10 cellular contexts compared by ENCODE assay signal in the genomic region with DNA sequence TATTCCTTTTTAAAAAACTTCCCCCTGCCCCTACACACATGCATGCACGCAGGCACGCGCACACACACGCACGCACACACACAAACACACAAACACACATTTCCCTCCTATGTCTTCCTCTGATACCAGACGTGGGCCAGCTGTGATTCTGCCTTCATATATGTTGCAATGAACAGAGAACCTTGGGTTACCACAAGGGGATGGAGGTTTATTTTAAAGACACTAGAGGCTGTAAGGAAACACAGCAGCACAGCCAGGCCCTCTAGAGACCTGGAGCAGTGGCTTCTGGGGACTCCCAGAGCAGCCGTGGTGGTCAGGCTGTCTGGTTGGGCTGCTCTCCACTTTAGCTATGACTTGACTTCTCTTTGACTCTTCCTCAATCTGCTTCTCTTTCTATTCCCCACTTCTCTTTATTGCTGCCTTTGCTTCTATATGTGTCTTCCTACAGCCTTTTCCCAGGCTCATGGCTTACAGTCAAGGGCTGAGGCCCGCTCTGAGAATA. TPM values are rescaled to one million over a fixed set of nuclear protein-coding genes. Genes with fewer than 3 reads are reported as not detected.
DNase-seq lines count a peak whose midpoint lies in the region; ATAC-seq and TF ChIP-seq lines count a peak whose summit lies in the region.
"Had no signal": no experiment of that assay in that cellular context is flagged by ENCODE, and none has a peak within 500 bp of the region (broad histone marks: within the 10 kb centered on the region; RNA-seq: fewer than 3 reads in every experiment).

No MANE protein-coding gene starts in this region.

- ATAC-seq in heart left ventricle (peak in 3 of 4 donors; percentile 67 to 78 (median 77)), HG03066 (IDR thresholded peaks at IDR 0.05; ENCODE audit: low read depth, unreplicated experiment) (peak; percentile 39), T-helper 17 cell (peak; percentile 14), HG03097 (IDR thresholded peaks at IDR 0.05; ENCODE audit: low FRiP score, unreplicated experiment) (no peak)
- peak; percentile 89 to 94 for ATAC-seq in stimulated activated naive B cell treated with anti-CD40 and anti-IgM and Interleukin-4, amounts not matched to agents 10 μg/mL and 1 μg/mL and 100 μg/mL, for 72 hours (replicated peaks)

- WGBS in heart left ventricle, 4 donors: 77 to 88% (median 86%) methylated on average over 8 of the region's 8 CpGs

- peaks cover 0 to 12% (median 0%) of the 10 kb centered on the region in 12 donors for H3K4me1 ChIP-seq in heart left ventricle
- no peaks in the 10 kb centered on the region for H3K4me1 ChIP-seq in left ventricle myocardium inferior
- H3K4me1 ChIP-seq in vagina: no peaks in the 10 kb centered on the region

- H3K27me3 ChIP-seq in heart left ventricle (no peaks in the 10 kb centered on the region), left ventricle myocardium inferior (ENCODE audit: low read depth) (no peaks in the 10 kb centered on the region), vagina (no peaks in the 10 kb centered on the region)

- TF ChIP-seq POLR2A in heart left ventricle (IDR thresholded peaks at IDR 0.05) (no peak), vagina (IDR thresholded peaks at IDR 0.05) (no peak)

- TF ChIP-seq CTCF in heart left ventricle (IDR thresholded peaks at IDR 0.05): no peak
- no peak for TF ChIP-seq CTCF in left ventricle myocardium inferior (IDR thresholded peaks at IDR 0.05; ENCODE audit: borderline replicate concordance)
- TF ChIP-seq CTCF in vagina (IDR thresholded peaks at IDR 0.05): no peak

- H3K9me3 ChIP-seq in heart left ventricle (peaks cover 0 to 7% (median 0%) of the 10 kb centered on the region in 12 donors), left ventricle myocardium inferior (replicated peaks) (no peaks in the 10 kb centered on the region), T-helper 17 cell (ENCODE audit: control insufficient read depth, low read length, poor library complexity, severe bottlenecking) (no peaks in the 10 kb centered on the region), vagina (no peaks in the 10 kb centered on the region)

- H3K4me3 ChIP-seq in heart left ventricle (no peak overlapping the region), left ventricle myocardium inferior (no peak overlapping the region), vagina (no peak overlapping the region)

- intact Hi-C loops in heart left ventricle (cut with DNase I): loop anchor here in 1 of 10 donors (10.0 kb wide), 1 partner anchor 349 kb away; no protein-coding TSS in a partner anchor
- intact Hi-C loops in left ventricle myocardium inferior (cut with micrococcal nuclease): no loop called here
- intact Hi-C loops in vagina (cut with DNase I): no loop called here

- no peak overlapping the region for H3K4me3 Mint-ChIP-seq in T-helper 17 cell
- H3K4me3 Mint-ChIP-seq in stimulated activated naive B cell treated with anti-CD40 and anti-IgM and Interleukin-4, amounts not matched to agents 10 μg/mL and 1 μg/mL and 100 μg/mL, for 72 hours: peak overlapping the region; percentile 14 to 39

- H3K9me3 Mint-ChIP-seq in stimulated activated naive B cell treated with anti-CD40 and anti-IgM and Interleukin-4, amounts not matched to agents 10 μg/mL and 1 μg/mL and 100 μg/mL, for 72 hours: peaks cover 3 to 4% of the 10 kb centered on the region in 2 donors

- H3K4me1 Mint-ChIP-seq in T-helper 17 cell: peaks cover 4% of the 10 kb centered on the region
- peaks cover 16 to 44% of the 10 kb centered on the region in 2 donors for H3K4me1 Mint-ChIP-seq in stimulated activated naive B cell treated with anti-CD40 and anti-IgM and Interleukin-4, amounts not matched to agents 10 μg/mL and 1 μg/mL and 100 μg/mL, for 72 hours

- H3K27ac ChIP-seq in heart left ventricle (peak overlapping the region in 1 of 12 donors; percentile 75), left ventricle myocardium inferior (replicated peaks) (no peak overlapping the region), vagina (no peak overlapping the region)

- no peaks in the 10 kb centered on the region for H3K27me3 Mint-ChIP-seq in T-helper 17 cell
- H3K27me3 Mint-ChIP-seq in stimulated activated naive B cell treated with anti-CD40 and anti-IgM and Interleukin-4, amounts not matched to agents 10 μg/mL and 1 μg/mL and 100 μg/mL, for 72 hours: no peaks in the 10 kb centered on the region

- peaks cover 2% of the 10 kb centered on the region for H3K36me3 Mint-ChIP-seq in T-helper 17 cell (ENCODE audit: low read depth)
- H3K36me3 Mint-ChIP-seq in stimulated activated naive B cell treated with anti-CD40 and anti-IgM and Interleukin-4, amounts not matched to agents 10 μg/mL and 1 μg/mL and 100 μg/mL, for 72 hours: peaks cover 2 to 5% of the 10 kb centered on the region in 2 donors

- H3K27ac Mint-ChIP-seq in T-helper 17 cell: no peak overlapping the region
- peak overlapping the region; percentile 75 for H3K27ac Mint-ChIP-seq in stimulated activated naive B cell treated with anti-CD40 and anti-IgM and Interleukin-4, amounts not matched to agents 10 μg/mL and 1 μg/mL and 100 μg/mL, for 72 hours

- DNase-seq in heart left ventricle (peak in 2 of 5 donors; percentile 27 to 45), left ventricle myocardium inferior (no peak), T-helper 17 cell (no peak), vagina (ENCODE audit: extremely low spot score in 2 of 2) (no peak), HUDEP-2 (lab: John Stamatoyannopoulos, UW; ENCODE audit: unreplicated experiment in 76 of 76) (no peak)
- DNase-seq in stimulated activated naive B cell treated with anti-CD40 and anti-IgM and Interleukin-4, amounts not matched to agents 10 μg/mL and 1 μg/mL and 100 μg/mL, for 72 hours: peak; percentile 73
- DNase-seq: NCI-H2029, T-helper 9 cell had no signal

- H3K36me3 ChIP-seq in heart left ventricle (no peaks in the 10 kb centered on the region), left ventricle myocardium inferior (no peaks in the 10 kb centered on the region), vagina (no peaks in the 10 kb centered on the region)

RNA-seq across cellular contexts. Expression of a gene that starts 3.2 kb away (rescaled TPM):
- total RNA-seq in heart left ventricle: under 1 TPM in 2 of 9 donors, not detected in 7; 0.18 to 0.24 TPM
- polyA plus RNA-seq in heart left ventricle: not detected
- total RNA-seq in left ventricle myocardium inferior: not detected
- total RNA-seq in T-helper 17 cell: 1 to 10 TPM in 1 of 2 donors, not detected in 1; 1.1 TPM
- not detected for total RNA-seq in vagina

RNA-seq across cellular contexts. Expression of a gene that starts 18.6 kb away (rescaled TPM):
- 10 to 100 TPM in 2 of 9 donors, 1 to 10 TPM in 7; 2.3 to 31.8 (median 3.1) TPM for total RNA-seq in heart left ventricle
- polyA plus RNA-seq in heart left ventricle: under 1 TPM; 0.34 to 0.78 TPM
- total RNA-seq in left ventricle myocardium inferior: 3.5 TPM
- total RNA-seq in T-helper 17 cell: 10 to 100 TPM; 16.6 to 22.9 TPM
- 10.3 TPM for total RNA-seq in vagina
